13 cellular contexts compared by ENCODE assay signal in genomic region chr14:36476061-36476460, GRCh38. TPM values are rescaled to one million over a fixed set of nuclear protein-coding genes. Genes with fewer than 3 reads are reported as not detected.
"Had no signal": no experiment of that assay in that cellular context is flagged by ENCODE, and none has a peak within 500 bp of the region (broad histone marks: within the 10 kb centered on the region; RNA-seq: fewer than 3 reads in every experiment).

No MANE protein-coding gene starts in this region.

RNA-seq across cellular contexts. Expression of gene NKX2-1, which starts 44.0 kb away (rescaled TPM):
- total RNA-seq: activated B cell treated with CpG ODN at 0.5 μM for 24 hours; activated CD4-positive, alpha-beta memory T cell treated with anti-CD3 and anti-CD28 coated beads for 36 hours; activated CD4-positive, alpha-beta memory T cell treated with anti-CD3 and anti-CD28 coated beads, Interleukin-2, amount 10 ng/mL, durations not matched to agents 7 days and 5 days; activated CD4-positive, alpha-beta T cell treated with anti-CD3 and anti-CD28 coated beads for 36 hours; activated CD4-positive, alpha-beta T cell treated with anti-CD3 and anti-CD28 coated beads, Interleukin-2, amount 10 ng/mL, durations not matched to agents 24 days and 14 days; activated CD4-positive, alpha-beta T cell treated with anti-CD3 and anti-CD28 coated beads, Interleukin-2, amount 10 ng/mL, durations not matched to agents 7 days and 5 days; activated CD8-positive, alpha-beta memory T cell treated with anti-CD3 and anti-CD28 coated beads for 36 hours; activated CD8-positive, alpha-beta memory T cell treated with anti-CD3 and anti-CD28 coated beads, Interleukin-2, amount 10 ng/mL, durations not matched to agents 7 days and 5 days; activated CD8-positive, alpha-beta T cell treated with anti-CD3 and anti-CD28 coated beads, Interleukin-2, amount 10 ng/mL, durations not matched to agents 7 days and 5 days; T-helper 1 cell treated with Interleukin-12 subunit alpha and Interleukin-12 subunit beta and Interleukin-4 antibody, amounts not matched to agents 30 ng/mL and 1 ng/mL, for 36 hours; T-helper 17 cell; T-helper 2 cell treated with Interferon-gamma antibody and Interleukin-4, amounts not matched to agents 100 ng/mL and 5 ng/mL, for 36 hours; WTC11 had no signal
